ENCODE assay signal across 11 cellular contexts in the genomic region with DNA sequence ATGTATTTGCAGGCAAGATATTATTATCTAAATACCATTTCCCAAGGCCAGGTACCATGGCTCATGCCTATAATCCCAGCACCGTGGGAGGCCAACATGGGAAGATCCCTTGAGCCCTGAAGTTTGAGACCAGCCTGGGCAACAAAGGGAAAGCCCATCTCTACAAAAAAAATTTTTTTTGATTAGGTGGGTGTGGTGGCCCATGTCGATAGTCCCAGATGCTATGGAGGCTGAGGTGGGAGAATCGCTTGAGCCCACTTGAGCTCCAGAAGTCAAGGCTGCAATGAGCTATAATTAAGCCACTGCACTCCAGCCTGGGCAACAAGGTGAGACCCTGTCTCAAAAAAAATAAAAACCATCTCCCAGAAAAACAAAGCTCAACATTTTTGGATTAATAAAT. TPM values are rescaled to one million over a fixed set of nuclear protein-coding genes. Genes with fewer than 3 reads are reported as not detected.
DNase-seq lines count a peak whose midpoint lies in the region; ATAC-seq and TF ChIP-seq lines count a peak whose summit lies in the region.
"Had no signal": no experiment of that assay in that cellular context is flagged by ENCODE, and none has a peak within 500 bp of the region (broad histone marks: within the 10 kb centered on the region; RNA-seq: fewer than 3 reads in every experiment).

No MANE protein-coding gene starts in this region.

- H3K4me1 Mint-ChIP-seq in activated CD4-positive, alpha-beta T cell treated with anti-CD3 and anti-CD28 coated beads, Interleukin-2, amount 10 ng/mL, durations not matched to agents 24 days and 14 days: peaks cover 40% of the 10 kb centered on the region
- peaks cover 42% of the 10 kb centered on the region for H3K4me1 Mint-ChIP-seq in endothelial cell (ENCODE audit: unreplicated experiment)

- intact Hi-C loops in activated CD4-positive, alpha-beta T cell treated with anti-CD3 and anti-CD28 coated beads, Interleukin-2, amount 10 ng/mL, durations not matched to agents 24 days and 14 days (cut with micrococcal nuclease): loop anchor here (10.0 kb wide), 1 partner anchor 221 kb away; no protein-coding TSS in a partner anchor
- intact Hi-C loops in PC-9 (cut with micrococcal nuclease; ENCODE audit: unreplicated experiment) (loop anchor here (2.0 kb wide), 1 partner anchor 95 kb away; a partner anchor contains a TSS), sigmoid colon (cut with DNase I) (loop anchor here (5.0 kb wide), 1 partner anchor 208 kb away; a partner anchor contains a TSS)

- no peak for TF ChIP-seq POLR2A in sigmoid colon (IDR thresholded peaks at IDR 0.05)

- peak overlapping the region; percentile 93 for H3K27ac Mint-ChIP-seq in activated CD4-positive, alpha-beta T cell treated with anti-CD3 and anti-CD28 coated beads, Interleukin-2, amount 10 ng/mL, durations not matched to agents 24 days and 14 days
- peak overlapping the region; percentile 94 for H3K27ac Mint-ChIP-seq in endothelial cell (ENCODE audit: unreplicated experiment)

- H4K20me1 ChIP-seq in PC-9 (ENCODE audit: insufficient read depth): no peaks in the 10 kb centered on the region; the same call in 1 of the 2 replicates

- no peak overlapping the region for H3K27ac ChIP-seq in PC-9
- H3K27ac ChIP-seq in sigmoid colon: no peak overlapping the region
- H3K27ac ChIP-seq: C4-2B had no signal

- H3K9me3 Mint-ChIP-seq in activated CD4-positive, alpha-beta T cell treated with anti-CD3 and anti-CD28 coated beads, Interleukin-2, amount 10 ng/mL, durations not matched to agents 24 days and 14 days: no peaks in the 10 kb centered on the region
- H3K9me3 Mint-ChIP-seq in endothelial cell (ENCODE audit: unreplicated experiment): no peaks in the 10 kb centered on the region

- H3K36me3 ChIP-seq in PC-9 (ENCODE audit: low read depth): no peaks in the 10 kb centered on the region; the same call in 1 of the 2 replicates
- H3K36me3 ChIP-seq in sigmoid colon: peaks cover 0 to 40% (median 9%) of the 10 kb centered on the region in 4 donors

- H3K27me3 ChIP-seq in PC-9 (ENCODE audit: insufficient read depth, low read depth) (no peaks in the 10 kb centered on the region), sigmoid colon (no peaks in the 10 kb centered on the region)
- H3K27me3 ChIP-seq: foreskin keratinocyte had no signal

- H3K27me3 Mint-ChIP-seq in activated CD4-positive, alpha-beta T cell treated with anti-CD3 and anti-CD28 coated beads, Interleukin-2, amount 10 ng/mL, durations not matched to agents 24 days and 14 days: peaks cover 16% of the 10 kb centered on the region
- H3K27me3 Mint-ChIP-seq in endothelial cell (ENCODE audit: unreplicated experiment): peaks cover 13% of the 10 kb centered on the region

- BruUV-seq in PC-9 (replicated peaks; lab: Mats Ljungman, UMichigan): no TSS peak

- no peaks in the 10 kb centered on the region for H3K9me2 ChIP-seq in PC-9 (ENCODE audit: insufficient read depth)

- H3F3A ChIP-seq in PC-9 (ENCODE audit: insufficient read depth, low read depth): peaks cover 10% of the 10 kb centered on the region; the same call in 1 of the 2 replicates

- H3K36me3 Mint-ChIP-seq in activated CD4-positive, alpha-beta T cell treated with anti-CD3 and anti-CD28 coated beads, Interleukin-2, amount 10 ng/mL, durations not matched to agents 24 days and 14 days (ENCODE audit: low read depth): peaks cover 40% of the 10 kb centered on the region
- H3K36me3 Mint-ChIP-seq in endothelial cell (ENCODE audit: low read depth, unreplicated experiment): peaks cover 38% of the 10 kb centered on the region

- H3K4me3 ChIP-seq in PC-9: no peak overlapping the region
- H3K4me3 ChIP-seq in sigmoid colon: no peak overlapping the region

- no peak overlapping the region for H2AFZ ChIP-seq in PC-9

- CTCF ChIA-PET in PC-9 (lab: Charles Lee): no interaction called here

- H3K4me2 ChIP-seq in PC-9: peak overlapping the region; percentile 99

- peaks cover 28% of the 10 kb centered on the region for H3K79me2 ChIP-seq in PC-9 (ENCODE audit: low read depth)

- no peak for ATAC-seq in GM21825 (IDR thresholded peaks at IDR 0.05; ENCODE audit: unreplicated experiment)
- no peak for ATAC-seq in GM21619 (IDR thresholded peaks at IDR 0.05; ENCODE audit: unreplicated experiment)
- ATAC-seq: foreskin keratinocyte had no signal

- 68 to 85% methylated on average over 3 of the region's 3 CpGs for WGBS in sigmoid colon, 2 donors

- DNase-seq in activated CD4-positive, alpha-beta T cell treated with anti-CD3 and anti-CD28 coated beads, Interleukin-2, amount 10 ng/mL, durations not matched to agents 24 days and 14 days: peak; percentile 54
- DNase-seq in activated CD4-positive, alpha-beta T cell treated with anti-CD3 and anti-CD28 coated beads, Interleukin-2, amount 50 U/mL, for 4 hours: no peak
- DNase-seq in PC-9 (no peak), endothelial cell (ENCODE audit: low spot score) (no peak), sigmoid colon (peak; percentile 22), T-helper 9 cell (no peak)
- DNase-seq: foreskin keratinocyte, NCI-H1092 treated with DMSO at 0.1 percent for 48 hours had no signal

- POLR2A ChIA-PET in PC-9 (lab: Charles Lee; ENCODE audit: unreplicated experiment): interaction anchor here (0.6 to 0.7 kb wide), 2 partner anchors 96 to 239 kb away, joined by 6 to 9 read pairs; no protein-coding TSS in a partner anchor

- no peaks in the 10 kb centered on the region for H3K9me3 ChIP-seq in PC-9 (ENCODE audit: insufficient read depth, low read depth)
- no peaks in the 10 kb centered on the region for H3K9me3 ChIP-seq in sigmoid colon

- H3K4me3 Mint-ChIP-seq in activated CD4-positive, alpha-beta T cell treated with anti-CD3 and anti-CD28 coated beads, Interleukin-2, amount 10 ng/mL, durations not matched to agents 24 days and 14 days: peak overlapping the region; percentile 98
- peak overlapping the region; percentile 97 for H3K4me3 Mint-ChIP-seq in endothelial cell (ENCODE audit: unreplicated experiment)

- no peak for TF ChIP-seq EP300 in sigmoid colon (IDR thresholded peaks at IDR 0.05)

- TF ChIP-seq CTCF in PC-9 (conservative IDR thresholded peaks at IDR 0.05) (no peak), endothelial cell (IDR thresholded peaks at IDR 0.05; ENCODE audit: unreplicated experiment) (no peak), sigmoid colon (IDR thresholded peaks at IDR 0.05) (no peak)

- H3K4me1 ChIP-seq in PC-9 (replicated peaks; ENCODE audit: insufficient read depth) (peaks cover 15% of the 10 kb centered on the region), sigmoid colon (peaks cover 0 to 29% (median 20%) of the 10 kb centered on the region in 4 donors)
- H3K4me1 ChIP-seq: foreskin keratinocyte had no signal

RNA-seq across cellular contexts. Expression of a gene that starts 2.2 kb away (rescaled TPM):
- 247 and 255 TPM in 2 replicates for total RNA-seq in activated CD4-positive, alpha-beta T cell treated with anti-CD3 and anti-CD28 coated beads, Interleukin-2, amount 10 ng/mL, durations not matched to agents 24 days and 14 days
- total RNA-seq in PC-9 (2021): 302 and 349 TPM in 2 replicates
- total RNA-seq in endothelial cell (ENCODE audit: unreplicated experiment): 972 TPM
- 10 to 100 TPM; 30.7 to 37.5 (median 36.3) TPM for total RNA-seq in sigmoid colon
- 100 to 1,000 TPM in 1 of 3 donors, 10 to 100 TPM in 2; 61.3 to 175 (median 97.1) TPM for polyA plus RNA-seq in sigmoid colon

RNA-seq across cellular contexts. Expression of a gene that starts 28.5 kb away (rescaled TPM):
- total RNA-seq in activated CD4-positive, alpha-beta T cell treated with anti-CD3 and anti-CD28 coated beads, Interleukin-2, amount 10 ng/mL, durations not matched to agents 24 days and 14 days: 6.6 and 6.8 TPM in 2 replicates
- 30.2 and 34.0 TPM in 2 replicates for total RNA-seq in PC-9 (2021)
- total RNA-seq in endothelial cell (ENCODE audit: unreplicated experiment): 18.7 TPM
- total RNA-seq in sigmoid colon: 1 to 10 TPM; 4.3 to 9.4 (median 6.4) TPM
- polyA plus RNA-seq in sigmoid colon: 1 to 10 TPM in 2 of 3 donors, under 1 TPM in 1; 0.92 to 3.0 (median 1.2) TPM

RNA-seq across cellular contexts. Expression of a gene that starts 44.7 kb away (rescaled TPM):
- total RNA-seq in activated CD4-positive, alpha-beta T cell treated with anti-CD3 and anti-CD28 coated beads, Interleukin-2, amount 10 ng/mL, durations not matched to agents 24 days and 14 days: 12.0 and 13.9 TPM in 2 replicates
- total RNA-seq in PC-9 (2021): 11.0 and 11.3 TPM in 2 replicates
- 3.3 TPM for total RNA-seq in endothelial cell (ENCODE audit: unreplicated experiment)
- not detected for total RNA-seq in sigmoid colon
- 1 to 10 TPM in 1 of 3 donors, under 1 TPM in 1, not detected in 1; 0.46 to 1.9 TPM for polyA plus RNA-seq in sigmoid colon

Comparison
In these comparisons a context has a peak if more than half of its experiments do, and no peak if none do; other contexts are left out.
1. DNase-seq: peak in activated CD4-positive, alpha-beta T cell treated with anti-CD3 and anti-CD28 coated beads, Interleukin-2, amount 10 ng/mL, durations not matched to agents 24 days and 14 days (single experiment) and sigmoid colon (single experiment); none in activated CD4-positive, alpha-beta T cell treated with anti-CD3 and anti-CD28 coated beads, Interleukin-2, amount 50 U/mL, for 4 hours (0 of 2), PC-9 (0 of 2), endothelial cell (single experiment) and T-helper 9 cell (single experiment).